ENCODE assay signal across 11 cellular contexts in genomic region chr2:84891355-84892010, GRCh38. TPM values are rescaled to one million over a fixed set of nuclear protein-coding genes. Genes with fewer than 3 reads are reported as not detected.
"Had no signal": no experiment of that assay in that cellular context is flagged by ENCODE, and none has a peak within 500 bp of the region (broad histone marks: within the 10 kb centered on the region; RNA-seq: fewer than 3 reads in every experiment).

No MANE protein-coding gene starts in this region.

- DNase-seq: activated CD4-positive, alpha-beta T cell treated with anti-CD3 and anti-CD28 coated beads for 4 hours; activated naive CD4-positive, alpha-beta T cell treated with anti-CD3 and anti-CD28 coated beads, Interleukin-2, amount 50 U/mL, for 16 hours; brain microvascular endothelial cell; cerebellar nuclear complex; hypothalamus; SW 1271; thyroid gland; uterus had no signal

- H3K4me3 ChIP-seq: smooth muscle cell, thyroid gland, uterus had no signal

- H3K36me3 ChIP-seq: brain microvascular endothelial cell, thyroid gland, uterus had no signal

- H3K27ac ChIP-seq: brain microvascular endothelial cell, thyroid gland, uterus, VCaP had no signal

- H3K27me3 ChIP-seq: brain microvascular endothelial cell, thyroid gland, uterus had no signal

- H3K9me3 ChIP-seq: thyroid gland, uterus had no signal

- ATAC-seq: stimulated activated effector memory CD8-positive, alpha-beta T cell treated with anti-CD3 and anti-CD28 coated beads, Interleukin-12 subunit alpha, Interleukin-12 subunit beta, amount 100 ng/mL, for 72 hours had no signal

- H3K4me1 ChIP-seq: uterus had no signal

RNA-seq across cellular contexts. Expression of gene TRABD2A, which starts 10.6 kb away (rescaled TPM):
- total RNA-seq: smooth muscle cell had no signal
